Comparison of ENCODE assay signal across 9 cellular contexts in genomic region chr19:8608858-8609209, GRCh38. TPM values are rescaled to one million over a fixed set of nuclear protein-coding genes. Genes with fewer than 3 reads are reported as not detected.
DNase-seq lines count a peak whose midpoint lies in the region; ATAC-seq and TF ChIP-seq lines count a peak whose summit lies in the region.
"Had no signal": no experiment of that assay in that cellular context is flagged by ENCODE, and none has a peak within 500 bp of the region (broad histone marks: within the 10 kb centered on the region; RNA-seq: fewer than 3 reads in every experiment).

No MANE protein-coding gene starts in this region.

- in situ Hi-C loops in astrocyte of the cerebellum (cut with HindIII; ENCODE audit: low sequenced_read_pairs), result no loop called here

- peak overlapping the region; percentile 82 for H3K27ac ChIP-seq in lower lobe of right lung
- no peak overlapping the region for H3K27ac ChIP-seq in thymus (ENCODE audit: low read depth)

- H3K4me3 ChIP-seq in astrocyte of the cerebellum (ENCODE audit: low read depth, low read length), result peak overlapping the region; percentile 97
- peak overlapping the region; percentile 66 for H3K4me3 ChIP-seq in lower lobe of right lung
- peak overlapping the region; percentile 66 for H3K4me3 ChIP-seq in thymus (ENCODE audit: low read length)

- intact Hi-C loops in lower lobe of right lung (cut with DNase I), result no loop called here

- POLR2A ChIA-PET in HEK293T (lab: Yijun Ruan, JAX), result no interaction called here

- H3K27me3 ChIP-seq in lower lobe of right lung (ENCODE audit: low read depth), result peaks cover 6% of the 10 kb centered on the region
- no peaks in the 10 kb centered on the region for H3K27me3 ChIP-seq in thymus (ENCODE audit: control insufficient read depth, insufficient read depth)

- peaks cover 20% of the 10 kb centered on the region for H3K4me1 ChIP-seq in lower lobe of right lung
- peaks cover 6% of the 10 kb centered on the region for H3K4me1 ChIP-seq in thymus (ENCODE audit: control insufficient read depth, insufficient read depth, low read length)

- CTCF ChIA-PET in HEK293T (lab: Yijun Ruan, JAX), result no interaction called here

- H3K4me3 Mint-ChIP-seq in activated T-cell treated with anti-CD3 and anti-CD28 coated beads, Interleukin-2, amount 50 U/mL, for 4 hours, result peak overlapping the region; percentile 65

- ATAC-seq in activated T-cell treated with anti-CD3 and anti-CD28 coated beads, Interleukin-2, amount 50 U/mL, for 4 hours, result no peak
- ATAC-seq in lower lobe of right lung (no peak), HG02610 (IDR thresholded peaks at IDR 0.05; ENCODE audit: unreplicated experiment) (no peak)

- no peaks in the 10 kb centered on the region for H3K27me3 Mint-ChIP-seq in activated T-cell treated with anti-CD3 and anti-CD28 coated beads, Interleukin-2, amount 50 U/mL, for 4 hours (ENCODE audit: low read depth)

- H3K36me3 ChIP-seq in lower lobe of right lung, result peaks cover 10% of the 10 kb centered on the region
- H3K36me3 ChIP-seq in thymus (ENCODE audit: control insufficient read depth, insufficient read depth), result peaks cover 8% of the 10 kb centered on the region

- no peak for DNase-seq in activated T-cell treated with anti-CD3 and anti-CD28 coated beads, Interleukin-2, amount 50 U/mL, for 4 hours
- no peak for DNase-seq in activated T-cell treated with anti-CD3 and anti-CD28 coated beads, Interleukin-2, amount 50 U/mL, for 1 hour
- DNase-seq in astrocyte of the cerebellum (ENCODE audit: low read depth), result no peak
- no peak for DNase-seq in lower lobe of right lung
- DNase-seq in HEK293T (ENCODE audit: extremely low spot score), result no peak
- DNase-seq in activated gamma-delta T cell treated with Interleukin-2 at 50 U/mL for 16 hours, result no peak
- DNase-seq: activated CD4-positive, alpha-beta T cell treated with anti-CD3 and anti-CD28 coated beads, Interleukin-2, amount 50 U/mL, for 4 hours had no signal

- peaks cover 5% of the 10 kb centered on the region for H3K9me3 ChIP-seq in lower lobe of right lung
- H3K9me3 ChIP-seq in thymus (ENCODE audit: control insufficient read depth), result peaks cover 2% of the 10 kb centered on the region

- peaks cover 26% of the 10 kb centered on the region for H3K4me1 Mint-ChIP-seq in activated T-cell treated with anti-CD3 and anti-CD28 coated beads, Interleukin-2, amount 50 U/mL, for 4 hours (ENCODE audit: low read depth)

- 76% methylated on average over 5 of the region's 5 CpGs for WGBS in thymus

- no peak for TF ChIP-seq CTCF in astrocyte of the cerebellum (IDR thresholded peaks at IDR 0.05; ENCODE audit: low read depth, low read length, missing control alignments)
- TF ChIP-seq CTCF in lower lobe of right lung (IDR thresholded peaks at IDR 0.05), result no peak

- peaks cover 3% of the 10 kb centered on the region for H3K36me3 Mint-ChIP-seq in activated T-cell treated with anti-CD3 and anti-CD28 coated beads, Interleukin-2, amount 50 U/mL, for 4 hours (ENCODE audit: insufficient read depth)

- no peaks in the 10 kb centered on the region for H3K9me3 Mint-ChIP-seq in activated T-cell treated with anti-CD3 and anti-CD28 coated beads, Interleukin-2, amount 50 U/mL, for 4 hours

TF ChIP-seq in HEK293T, 16 proteins besides CTCF, POLR2A, EP300 and RAD21:
- TF ChIP-seq NFRKB (IDR thresholded peaks at IDR 0.05), result no peak
- TF ChIP-seq CTBP1 (IDR thresholded peaks at IDR 0.05; ENCODE audit: borderline replicate concordance), result no peak
- no peak for TF ChIP-seq FOXA1 (IDR thresholded peaks at IDR 0.05)
- TF ChIP-seq LEF1 (IDR thresholded peaks at IDR 0.05; ENCODE audit: borderline replicate concordance), result no peak
- TF ChIP-seq HDGF (IDR thresholded peaks at IDR 0.05; ENCODE audit: borderline replicate concordance), result no peak
- no peak for TF ChIP-seq ARNT (IDR thresholded peaks at IDR 0.05)
- no peak for TF ChIP-seq TARDBP (IDR thresholded peaks at IDR 0.05)
- no peak for TF ChIP-seq FOXK2 (IDR thresholded peaks at IDR 0.05)
- no peak for TF ChIP-seq BHLHE40 (IDR thresholded peaks at IDR 0.05; ENCODE audit: borderline replicate concordance)
- no peak for TF ChIP-seq L3MBTL2 (conservative IDR thresholded peaks at IDR 0.05)
- no peak for TF ChIP-seq SP1 (IDR thresholded peaks at IDR 0.05)
- TF ChIP-seq, protein P1, sequence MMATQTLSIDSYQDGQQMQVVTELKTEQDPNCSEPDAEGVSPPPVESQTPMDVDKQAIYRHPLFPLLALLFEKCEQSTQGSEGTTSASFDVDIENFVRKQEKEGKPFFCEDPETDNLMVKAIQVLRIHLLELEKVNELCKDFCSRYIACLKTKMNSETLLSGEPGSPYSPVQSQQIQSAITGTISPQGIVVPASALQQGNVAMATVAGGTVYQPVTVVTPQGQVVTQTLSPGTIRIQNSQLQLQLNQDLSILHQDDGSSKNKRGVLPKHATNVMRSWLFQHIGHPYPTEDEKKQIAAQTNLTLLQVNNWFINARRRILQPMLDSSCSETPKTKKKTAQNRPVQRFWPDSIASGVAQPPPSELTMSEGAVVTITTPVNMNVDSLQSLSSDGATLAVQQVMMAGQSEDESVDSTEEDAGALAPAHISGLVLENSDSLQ (IDR thresholded peaks at IDR 0.05), result no peak

RNA-seq across cellular contexts. Expression of gene ADAMTS10, which starts 1.7 kb away (rescaled TPM):
- 1 to 10 TPM; 1.1 to 3.1 (median 1.5) TPM for total RNA-seq in activated T-cell treated with anti-CD3 and anti-CD28 coated beads, Interleukin-2, amount 50 U/mL, for 4 hours
- total RNA-seq in lower lobe of right lung, result 22.4 TPM
- 41.7 TPM for polyA plus RNA-seq in thymus

RNA-seq across cellular contexts. Expression of gene NFILZ, which starts 21.6 kb away (rescaled TPM):
- not detected for total RNA-seq in activated T-cell treated with anti-CD3 and anti-CD28 coated beads, Interleukin-2, amount 50 U/mL, for 4 hours
- total RNA-seq in lower lobe of right lung, result not detected
- not detected for polyA plus RNA-seq in thymus

RNA-seq across cellular contexts. Expression of gene MYO1F, which starts 31.6 kb away (rescaled TPM):
- total RNA-seq in activated T-cell treated with anti-CD3 and anti-CD28 coated beads, Interleukin-2, amount 50 U/mL, for 4 hours, result 1 to 10 TPM; 4.6 to 8.0 (median 6.6) TPM
- 162 TPM for total RNA-seq in lower lobe of right lung
- 20.8 TPM for polyA plus RNA-seq in thymus

Comparison
In these comparisons a context has a peak if more than half of its experiments do, and no peak if none do; other contexts are left out.
1. RNA of gene MYO1F, which starts 31.6 kb away (total RNA-seq): 162 TPM in lower lobe of right lung (single experiment); 4.6 to 8.0 TPM in activated T-cell treated with anti-CD3 and anti-CD28 coated beads, Interleukin-2, amount 50 U/mL, for 4 hours; every median in the first group is over 10 times any median in the second.
2. Peak in every context shown above with its lines, with median percentiles within 50 percentile points of each other: H3K4me3 ChIP-seq.